30 cellular contexts compared by ENCODE assay signal in genomic region chr4:87342872-87343271, GRCh38. TPM values are rescaled to one million over a fixed set of nuclear protein-coding genes. Genes with fewer than 3 reads are reported as not detected.
"Had no signal": no experiment of that assay in that cellular context is flagged by ENCODE, and none has a peak within 500 bp of the region (broad histone marks: within the 10 kb centered on the region; RNA-seq: fewer than 3 reads in every experiment).

No MANE protein-coding gene starts in this region.

- H3K4me3 ChIP-seq: heart right ventricle, lower lobe of right lung, mucosa of descending colon, right lobe of liver, tibial nerve had no signal

- H3K27ac Mint-ChIP-seq: activated naive CD8-positive, alpha-beta T cell; natural killer cell treated with Interleukin-12 subunit alpha and Interleukin-12 subunit beta and Interleukin-15 and Interleukin-18, amount 100 ng/mL, for 72 hours; stimulated activated naive CD8-positive, alpha-beta T cell treated with anti-CD3 and anti-CD28 coated beads, Interleukin-15, Interleukin-2, amounts not matched to agents 100 ng/mL and 50 ng/mL, for 24 hours; T-helper 1 cell treated with Interleukin-12 subunit alpha and Interleukin-12 subunit beta and Interleukin-4 antibody, amounts not matched to agents 30 μg/mL and 1 μg/mL, for 36 hours had no signal

- H3K4me3 Mint-ChIP-seq: activated naive CD8-positive, alpha-beta T cell; natural killer cell treated with Interleukin-12 subunit alpha and Interleukin-12 subunit beta and Interleukin-15 and Interleukin-18, amount 100 ng/mL, for 72 hours; stimulated activated naive CD8-positive, alpha-beta T cell treated with anti-CD3 and anti-CD28 coated beads, Interleukin-15, Interleukin-2, amounts not matched to agents 100 ng/mL and 50 ng/mL, for 24 hours; T-helper 1 cell treated with Interleukin-12 subunit alpha and Interleukin-12 subunit beta and Interleukin-4 antibody, amounts not matched to agents 30 μg/mL and 1 μg/mL, for 36 hours had no signal

- H3K27ac ChIP-seq: brain microvascular endothelial cell, epithelial cell of prostate, heart right ventricle, lower lobe of right lung, right lobe of liver, skin epidermis, tibial nerve, VCaP had no signal

- H3K27me3 Mint-ChIP-seq: activated naive CD8-positive, alpha-beta T cell; natural killer cell treated with Interleukin-12 subunit alpha and Interleukin-12 subunit beta and Interleukin-15 and Interleukin-18, amount 100 ng/mL, for 72 hours; stimulated activated naive CD8-positive, alpha-beta T cell treated with anti-CD3 and anti-CD28 coated beads, Interleukin-15, Interleukin-2, amounts not matched to agents 100 ng/mL and 50 ng/mL, for 24 hours had no signal

- H3K4me1 ChIP-seq: heart right ventricle, lower lobe of right lung, tibial nerve had no signal

- H3K9me3 Mint-ChIP-seq: natural killer cell treated with Interleukin-12 subunit alpha and Interleukin-12 subunit beta and Interleukin-15 and Interleukin-18, amount 100 ng/mL, for 72 hours had no signal

- H3K27me3 ChIP-seq: brain microvascular endothelial cell, esophagus squamous epithelium, heart right ventricle, right lobe of liver, tibial nerve had no signal

- DNase-seq: activated CD4-positive, alpha-beta T cell treated with anti-CD3 and anti-CD28 coated beads for 4 hours; activated CD4-positive, alpha-beta T cell treated with anti-CD3 and anti-CD28 coated beads, Interleukin-2, amount 50 U/mL, for 4 hours; activated effector memory CD4-positive, alpha-beta T cell treated with Interleukin-2 at 50 U/mL for 16 hours; activated naive CD4-positive, alpha-beta T cell treated with Interleukin-2 at 50 U/mL for 16 hours; activated T-cell treated with anti-CD3 and anti-CD28 coated beads for 4 hours; brain microvascular endothelial cell; central memory CD4-positive, alpha-beta T cell; effector CD8-positive, alpha-beta T cell; esophagus squamous epithelium; foreskin melanocyte; heart right ventricle; kidney glomerular epithelial cell; lower lobe of right lung; mesenchymal stem cell; mucosa of descending colon; right lobe of liver; stimulated activated CD4-positive, alpha-beta T cell treated with anti-CD3 and anti-CD28 coated beads, Interleukin-12 subunit alpha, Interleukin-12 subunit beta, amount 100 ng/mL, for 4 hours; stimulated activated CD4-positive, alpha-beta T cell treated with anti-CD3 and anti-CD28 coated beads, Interleukin-4, amount 100 ng/mL, for 1 hour; substantia nigra; T-helper 9 cell had no signal

RNA-seq across cellular contexts. Expression of gene HSD17B13, which starts 20.2 kb away (rescaled TPM):
- total RNA-seq: esophagus squamous epithelium, glomerular endothelial cell, myocyte had no signal
